ENCODE assay signal across 8 cellular contexts in genomic region chr6:34655876-34656377, GRCh38. TPM values are rescaled to one million over a fixed set of nuclear protein-coding genes. Genes with fewer than 3 reads are reported as not detected.
DNase-seq lines count a peak whose midpoint lies in the region; TF ChIP-seq lines count a peak whose summit lies in the region.
"Not testable (repeated sequence)": the region's sequence is repeated elsewhere in the genome, so short reads cannot be mapped to it uniquely, and the experiment has no call there.

No MANE protein-coding gene starts in this region.

- not testable (repeated sequence) for H3K9ac ChIP-seq in colonic mucosa (ENCODE audit: low read depth in 2 of 2, low read length in 2 of 2); iPS-20b (ENCODE audit: low read depth, low read length)

- H3K4me3 Mint-ChIP-seq in CD14-positive monocyte = peak overlapping the region in 1 of 2 donors; percentile 45
- H3K4me3 Mint-ChIP-seq in HFFc6 = peak overlapping the region; percentile 89
- peak overlapping the region; percentile 78 for H3K4me3 Mint-ChIP-seq in activated T-helper 2 cell treated with anti-CD3 and anti-CD28 coated beads, Interferon-gamma antibody, Interleukin-2, Interleukin-4, amounts not matched to agents 10 μg/mL and 5 μg/mL and 100 μg/mL, durations not matched to agents 14 hours and 24 hours and 36 hours (ENCODE audit: low read depth)

- H3K27me3 ChIP-seq in colonic mucosa; iPS-20b (ENCODE audit: insufficient read depth, low read length); neutrophil: not testable (repeated sequence)

- H3K4me3 ChIP-seq in colonic mucosa; iPS-20b (ENCODE audit: low read length); neutrophil (ENCODE audit: low read depth in 1 of 2, low read length in 1 of 2): not testable (repeated sequence)

- POLR2A ChIA-PET in RWPE1 (lab: Yijun Ruan, JAX; ENCODE audit: low non-redundant PET) = not testable (repeated sequence)

- H3K36me3 Mint-ChIP-seq in CD14-positive monocyte (peaks cover 21 to 24% of the 10 kb centered on the region in 2 donors), HFFc6 (ENCODE audit: low read depth) (peaks cover 12% of the 10 kb centered on the region)
- peaks cover 27% of the 10 kb centered on the region for H3K36me3 Mint-ChIP-seq in activated T-helper 2 cell treated with anti-CD3 and anti-CD28 coated beads, Interferon-gamma antibody, Interleukin-2, Interleukin-4, amounts not matched to agents 10 μg/mL and 5 μg/mL and 100 μg/mL, durations not matched to agents 14 hours and 24 hours and 36 hours (ENCODE audit: low read depth)

- not testable (repeated sequence) for H3K9me3 ChIP-seq in colonic mucosa; iPS-20b (ENCODE audit: insufficient read depth, low read depth, low read length); neutrophil

- not testable (repeated sequence) for H3K36me3 ChIP-seq in colonic mucosa, neutrophil
- peaks cover 13% of the 10 kb centered on the region for H3K36me3 ChIP-seq in iPS-20b (ENCODE audit: insufficient read depth, low read depth, low read length)

- H3K27ac Mint-ChIP-seq in CD14-positive monocyte (peak overlapping the region; percentile 78 to 91 (median 86)), HFFc6 (peak overlapping the region; percentile 98)
- peak overlapping the region; percentile 97 for H3K27ac Mint-ChIP-seq in activated T-helper 2 cell treated with anti-CD3 and anti-CD28 coated beads, Interferon-gamma antibody, Interleukin-2, Interleukin-4, amounts not matched to agents 10 μg/mL and 5 μg/mL and 100 μg/mL, durations not matched to agents 14 hours and 24 hours and 36 hours

- H3K4me1 ChIP-seq in colonic mucosa = peaks cover 23% of the 10 kb centered on the region
- H3K4me1 ChIP-seq in iPS-20b (ENCODE audit: insufficient read depth, low read length) = peaks cover 12% of the 10 kb centered on the region
- H3K4me1 ChIP-seq in neutrophil (ENCODE audit: control insufficient read depth in 1 of 2, insufficient read depth in 1 of 2, low read depth in 1 of 2, low read length in 1 of 2) = peaks cover 26 to 32% of the 10 kb centered on the region in 2 experiments

- intact Hi-C loops in CD14-positive monocyte (cut with micrococcal nuclease) = loop anchor here in 1 of 2 donors (2.0 kb wide), 1 partner anchor 101 kb away; the partner anchor contains the start of gene SNRPC
- intact Hi-C loops in activated T-helper 2 cell treated with anti-CD3 and anti-CD28 coated beads, Interferon-gamma antibody, Interleukin-2, Interleukin-4, amounts not matched to agents 10 μg/mL and 5 μg/mL and 100 μg/mL, durations not matched to agents 14 hours and 24 hours and 36 hours (cut with micrococcal nuclease) = loop anchor here (1.0 to 5.0 kb wide), 4 partner anchors 8 to 44 kb away; partner anchors contain the start of gene ILRUN
- intact Hi-C loops in colonic mucosa (cut with DNase I) = not testable (repeated sequence)

- not testable (repeated sequence) for TF ChIP-seq CTCF in CD14-positive monocyte (IDR thresholded peaks at IDR 0.05); HFFc6 (IDR thresholded peaks at IDR 0.05); RWPE1 (conservative IDR thresholded peaks at IDR 0.05; ENCODE audit: low read depth); colonic mucosa (IDR thresholded peaks at IDR 0.05); neutrophil (IDR thresholded peaks at IDR 0.05)

- H3K4me1 Mint-ChIP-seq in CD14-positive monocyte (peaks cover 46% of the 10 kb centered on the region), HFFc6 (ENCODE audit: low read depth) (peaks cover 47% of the 10 kb centered on the region)
- peaks cover 47% of the 10 kb centered on the region for H3K4me1 Mint-ChIP-seq in activated T-helper 2 cell treated with anti-CD3 and anti-CD28 coated beads, Interferon-gamma antibody, Interleukin-2, Interleukin-4, amounts not matched to agents 10 μg/mL and 5 μg/mL and 100 μg/mL, durations not matched to agents 14 hours and 24 hours and 36 hours (ENCODE audit: low read depth)

- CTCF ChIA-PET in RWPE1 (lab: Yijun Ruan, JAX) = interaction anchor here (0.6 kb wide), 1 partner anchor 20 kb away, joined by 3 read pairs; no protein-coding TSS in a partner anchor

- DNase-seq in CD14-positive monocyte (ENCODE audit: low spot score); HFFc6; RWPE1 (ENCODE audit: low spot score); activated T-helper 2 cell treated with anti-CD3 and anti-CD28 coated beads, Interferon-gamma antibody, Interleukin-2, Interleukin-4, amounts not matched to agents 10 μg/mL and 5 μg/mL and 100 μg/mL, durations not matched to agents 14 hours and 24 hours and 36 hours (ENCODE audit: low spot score); colonic mucosa; substantia nigra (lab: John Stamatoyannopoulos, UW): not testable (repeated sequence)

- H3K27ac ChIP-seq in RWPE1 = peak overlapping the region; percentile 38; the same call in 1 of the 2 replicates
- H3K27ac ChIP-seq in colonic mucosa = peak overlapping the region; percentile 94
- H3K27ac ChIP-seq in iPS-20b (ENCODE audit: low read length) = peak overlapping the region; percentile 18
- H3K27ac ChIP-seq in neutrophil = peak overlapping the region; percentile 75
- H3K27ac ChIP-seq in substantia nigra (ENCODE audit: low read depth, low read length, poor library complexity, severe bottlenecking) = peak overlapping the region; percentile 44

- not testable (repeated sequence) for H3K27me3 Mint-ChIP-seq in CD14-positive monocyte (ENCODE audit: low read depth in 3 of 3); HFFc6 (ENCODE audit: insufficient read depth); activated T-helper 2 cell treated with anti-CD3 and anti-CD28 coated beads, Interferon-gamma antibody, Interleukin-2, Interleukin-4, amounts not matched to agents 10 μg/mL and 5 μg/mL and 100 μg/mL, durations not matched to agents 14 hours and 24 hours and 36 hours (ENCODE audit: low read depth)

- H3K9me3 Mint-ChIP-seq in CD14-positive monocyte; HFFc6; activated T-helper 2 cell treated with anti-CD3 and anti-CD28 coated beads, Interferon-gamma antibody, Interleukin-2, Interleukin-4, amounts not matched to agents 10 μg/mL and 5 μg/mL and 100 μg/mL, durations not matched to agents 14 hours and 24 hours and 36 hours: not testable (repeated sequence)

RNA-seq across cellular contexts. Expression of gene ILRUN, which starts 40.6 kb away (rescaled TPM):
- polyA plus RNA-seq in CD14-positive monocyte = 1 to 10 TPM; 6.2 to 6.5 TPM
- 10 to 100 TPM; 56.0 to 65.1 (median 59.4) TPM for total RNA-seq in HFFc6 (2021; fragmentation: NEBNext Ultra II Directional; extraction: Animal tissue kit (Norgen Biotek cat#: 25700))
- total RNA-seq in activated T-helper 2 cell treated with anti-CD3 and anti-CD28 coated beads, Interferon-gamma antibody, Interleukin-2, Interleukin-4, amounts not matched to agents 10 μg/mL and 5 μg/mL and 100 μg/mL, durations not matched to agents 14 hours and 24 hours and 36 hours = 68.7 and 72.9 TPM in 2 replicates
- 10 to 100 TPM; 48.5 to 57.6 TPM for total RNA-seq in colonic mucosa

Comparison
In these comparisons a context has a peak if more than half of its experiments do, and no peak if none do; other contexts are left out.
1. H3K27ac ChIP-seq: peak in every context shown above with its lines; median percentile 94 in colonic mucosa; 75 in neutrophil; 44 in substantia nigra; 38 in RWPE1; 18 in iPS-20b.